Comparison of ENCODE assay signal across 1 cellular context in genomic region chr1:192904438-192904895, GRCh38.
TF ChIP-seq lines count a peak whose summit lies in the region.

No MANE protein-coding gene starts in this region.

TF ChIP-seq in HepG2, 621 proteins besides CTCF, POLR2A, EP300 and RAD21 (continued from another document):
- TF ChIP-seq PATZ1 (CRISPR knock-in tag; IDR thresholded peaks at IDR 0.05) (no peak), U2AF1 (optimal IDR thresholded peaks at IDR 0.05; ENCODE audit: low read depth, low read length) (no peak), JUN (CRISPR knock-in tag; IDR thresholded peaks at IDR 0.05) (no peak), ZNF101 (CRISPR knock-in tag; IDR thresholded peaks at IDR 0.05; ENCODE audit: borderline replicate concordance, low read depth) (no peak), FOXP1 (IDR thresholded peaks at IDR 0.05) (no peak), FOXP1 (CRISPR knock-in tag; IDR thresholded peaks at IDR 0.05) (no peak), RARA (CRISPR knock-in tag; IDR thresholded peaks at IDR 0.05) (no peak), HOMEZ (CRISPR knock-in tag; IDR thresholded peaks at IDR 0.05; ENCODE audit: low read depth) (no peak), ZFP36L2 (CRISPR knock-in tag; IDR thresholded peaks at IDR 0.05) (no peak), ATF1 (CRISPR knock-in tag; IDR thresholded peaks at IDR 0.05) (no peak), CREBL2 (CRISPR knock-in tag; IDR thresholded peaks at IDR 0.05; ENCODE audit: borderline replicate concordance) (no peak), ZNF180 (CRISPR knock-in tag; IDR thresholded peaks at IDR 0.05; ENCODE audit: borderline replicate concordance, low read depth) (no peak), HOXA7 (CRISPR knock-in tag; IDR thresholded peaks at IDR 0.05) (no peak), ZNF616 (CRISPR knock-in tag; IDR thresholded peaks at IDR 0.05; ENCODE audit: low read depth) (no peak)
- TF ChIP-seq, protein P1, sequence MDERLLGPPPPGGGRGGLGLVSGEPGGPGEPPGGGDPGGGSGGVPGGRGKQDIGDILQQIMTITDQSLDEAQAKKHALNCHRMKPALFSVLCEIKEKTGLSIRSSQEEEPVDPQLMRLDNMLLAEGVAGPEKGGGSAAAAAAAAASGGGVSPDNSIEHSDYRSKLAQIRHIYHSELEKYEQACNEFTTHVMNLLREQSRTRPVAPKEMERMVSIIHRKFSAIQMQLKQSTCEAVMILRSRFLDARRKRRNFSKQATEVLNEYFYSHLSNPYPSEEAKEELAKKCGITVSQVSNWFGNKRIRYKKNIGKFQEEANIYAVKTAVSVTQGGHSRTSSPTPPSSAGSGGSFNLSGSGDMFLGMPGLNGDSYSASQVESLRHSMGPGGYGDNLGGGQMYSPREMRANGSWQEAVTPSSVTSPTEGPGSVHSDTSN (CRISPR knock-in tag; IDR thresholded peaks at IDR 0.05) = no peak
